17 cellular contexts compared by ENCODE assay signal in genomic region chr3:85259748-85260147, GRCh38.
"Had no signal": no experiment of that assay in that cellular context is flagged by ENCODE, and none has a peak within 500 bp of the region (broad histone marks: within the 10 kb centered on the region; RNA-seq: fewer than 3 reads in every experiment).

No MANE protein-coding gene starts in this region.

- H3K4me3 ChIP-seq: colonic mucosa, heart right ventricle, psoas muscle, right lobe of liver, stomach, thoracic aorta, transverse colon had no signal

- DNase-seq: colonic mucosa; dermis blood vessel endothelial cell; heart right ventricle; hypothalamus; islet precursor cell; mammary epithelial cell; naive thymus-derived CD4-positive, alpha-beta T cell; psoas muscle; retina; right lobe of liver; stimulated activated CD4-positive, alpha-beta T cell treated with anti-CD3 and anti-CD28 coated beads, Interleukin-2, amount 100 ng/mL, for 24 hours; stimulated activated CD4-positive, alpha-beta T cell treated with anti-CD3 and anti-CD28 coated beads, Interleukin-4, amount 100 ng/mL, for 4 hours; stimulated activated naive CD4-positive, alpha-beta T cell; stomach; substantia nigra; transverse colon had no signal
